Comparison of ENCODE assay signal across 8 cellular contexts in genomic region chr6:41427642-41428401, GRCh38.
DNase-seq lines count a peak whose midpoint lies in the region; ATAC-seq and TF ChIP-seq lines count a peak whose summit lies in the region.

No MANE protein-coding gene starts in this region.

- H3K27ac ChIP-seq in CD8-positive, alpha-beta T cell (ENCODE audit: low read depth, low read length): no peak overlapping the region
- no peak overlapping the region for H3K27ac ChIP-seq in foreskin keratinocyte

- intact Hi-C loops in CD8-positive, alpha-beta T cell (cut with DNase I, micrococcal nuclease): no loop called here

- H3K9me3 ChIP-seq in CD8-positive, alpha-beta T cell (ENCODE audit: low read length): no peaks in the 10 kb centered on the region

- H3K36me3 ChIP-seq in CD8-positive, alpha-beta T cell (ENCODE audit: insufficient read depth, low read length): no peaks in the 10 kb centered on the region

- ATAC-seq in CD8-positive, alpha-beta T cell: peak; percentile 48
- ATAC-seq in WTC11 (peak; percentile 48), foreskin keratinocyte (peak; percentile 37)

- peaks cover 32% of the 10 kb centered on the region for H3K4me1 ChIP-seq in CD8-positive, alpha-beta T cell (ENCODE audit: insufficient read depth, low read length)
- no peaks in the 10 kb centered on the region for H3K4me1 ChIP-seq in foreskin keratinocyte

- CTCF ChIA-PET in CD8-positive, alpha-beta T cell (lab: Charles Lee): interaction anchor here (1.4 to 9.5 kb wide), 2 partner anchors 15 to 165 kb away, joined by 3 to 160 read pairs; no protein-coding TSS in a partner anchor
- CTCF ChIA-PET in WTC11 (lab: Charles Lee): interaction anchor here (0.7 to 10.7 kb wide), 8 partner anchors 11 to 493 kb away, joined by 3 to 108 read pairs (median 3); partner anchors contain the start of genes BYSL and MED20

- H3K27me3 Mint-ChIP-seq in CD8-positive, alpha-beta T cell (ENCODE audit: low read depth): peaks cover 30% of the 10 kb centered on the region
- H3K27me3 Mint-ChIP-seq in WTC11 (ENCODE audit: low read depth): peaks cover 49% of the 10 kb centered on the region

- H3K27me3 ChIP-seq in CD8-positive, alpha-beta T cell (ENCODE audit: insufficient read depth, low read length): peaks cover 43% of the 10 kb centered on the region
- H3K27me3 ChIP-seq in foreskin keratinocyte: peaks cover 74% of the 10 kb centered on the region

- no peak overlapping the region for H3K27ac Mint-ChIP-seq in CD8-positive, alpha-beta T cell
- H3K27ac Mint-ChIP-seq in WTC11: no peak overlapping the region

- peak overlapping the region; percentile 39 for H3K4me3 Mint-ChIP-seq in CD8-positive, alpha-beta T cell
- H3K4me3 Mint-ChIP-seq in WTC11: no peak overlapping the region; the same call in none of the 2 replicates

- POLR2A ChIA-PET in CD8-positive, alpha-beta T cell (lab: Charles Lee): interaction anchor here (1.1 kb wide), 1 partner anchor 116 kb away, joined by 3 read pairs; no protein-coding TSS in a partner anchor
- POLR2A ChIA-PET in WTC11 (lab: Charles Lee): interaction anchor here (0.5 kb wide), 1 partner anchor 57 kb away, joined by 3 read pairs; no protein-coding TSS in a partner anchor

- H3K4me1 Mint-ChIP-seq in CD8-positive, alpha-beta T cell (ENCODE audit: low read depth): peaks cover 12% of the 10 kb centered on the region
- peaks cover 31% of the 10 kb centered on the region for H3K4me1 Mint-ChIP-seq in WTC11

- H3K9me3 Mint-ChIP-seq in CD8-positive, alpha-beta T cell: no peaks in the 10 kb centered on the region
- no peaks in the 10 kb centered on the region for H3K9me3 Mint-ChIP-seq in WTC11

- DNase-seq in CD8-positive, alpha-beta T cell: peak in 1 of 7 experiments; percentile 12
- DNase-seq in HK-2 (ENCODE audit: unreplicated experiment) (peak; percentile 41), WTC11 (ENCODE audit: low spot score) (peak; percentile 73), foreskin keratinocyte (no peak), nucleus accumbens (lab: John Stamatoyannopoulos, UW) (peak in 31 of 56 donors; percentile 18 to 77 (median 44)), SIG-M5 (lab: John Stamatoyannopoulos, UW) (no peak), NCI-H446 (lab: John Stamatoyannopoulos, UW) (no peak), kidney glomerular epithelial cell (lab: John Stamatoyannopoulos, UW) (no peak)

- H3K36me3 Mint-ChIP-seq in CD8-positive, alpha-beta T cell: no peaks in the 10 kb centered on the region
- no peaks in the 10 kb centered on the region for H3K36me3 Mint-ChIP-seq in WTC11

- peak overlapping the region; percentile 37 for H3K4me3 ChIP-seq in CD8-positive, alpha-beta T cell (ENCODE audit: low read depth, low read length)

- no peak for TF ChIP-seq CTCF in CD8-positive, alpha-beta T cell (IDR thresholded peaks at IDR 0.05)
- TF ChIP-seq CTCF in WTC11 (IDR thresholded peaks at IDR 0.05) (no peak), foreskin keratinocyte (conservative IDR thresholded peaks at IDR 0.05) (peak; percentile 23)

TF ChIP-seq in WTC11, 78 proteins besides CTCF, POLR2A, EP300 and RAD21 (continues in another document):
- TF ChIP-seq FOXK1 (CRISPR knock-in tag; IDR thresholded peaks at IDR 0.05) (no peak; the same call in 1 of the 2 replicates), AR (CRISPR knock-in tag; IDR thresholded peaks at IDR 0.05) (no peak), ZNF317 (CRISPR knock-in tag; IDR thresholded peaks at IDR 0.05; ENCODE audit: borderline replicate concordance, low read depth) (no peak), ZNF263 (CRISPR knock-in tag; IDR thresholded peaks at IDR 0.05; ENCODE audit: low read depth) (no peak), NR1H2 (CRISPR knock-in tag; IDR thresholded peaks at IDR 0.05) (no peak), PRDM15 (CRISPR knock-in tag; IDR thresholded peaks at IDR 0.05) (no peak), ZNF423 (CRISPR knock-in tag; IDR thresholded peaks at IDR 0.05) (peak; percentile 85), ZNF138 (CRISPR knock-in tag; conservative IDR thresholded peaks at IDR 0.05) (no peak), TP53 (CRISPR knock-in tag; IDR thresholded peaks at IDR 0.05) (no peak), CBFB (CRISPR knock-in tag; IDR thresholded peaks at IDR 0.05; ENCODE audit: low read depth) (no peak), SP1 (CRISPR knock-in tag; conservative IDR thresholded peaks at IDR 0.05) (peak; percentile 21; the same call in 1 of the 2 replicates), MLX (CRISPR knock-in tag; IDR thresholded peaks at IDR 0.05) (no peak), RORB (CRISPR knock-in tag; IDR thresholded peaks at IDR 0.05) (no peak), ZNF121 (CRISPR knock-in tag; IDR thresholded peaks at IDR 0.05) (no peak), TEAD1 (CRISPR knock-in tag; IDR thresholded peaks at IDR 0.05) (no peak), GRHL2 (CRISPR knock-in tag; IDR thresholded peaks at IDR 0.05; ENCODE audit: insufficient replicate concordance, severe bottlenecking) (no peak), TEAD4 (CRISPR knock-in tag; IDR thresholded peaks at IDR 0.05) (no peak), HMGA2 (CRISPR knock-in tag; IDR thresholded peaks at IDR 0.05) (no peak)
- TF ChIP-seq, protein P1, sequence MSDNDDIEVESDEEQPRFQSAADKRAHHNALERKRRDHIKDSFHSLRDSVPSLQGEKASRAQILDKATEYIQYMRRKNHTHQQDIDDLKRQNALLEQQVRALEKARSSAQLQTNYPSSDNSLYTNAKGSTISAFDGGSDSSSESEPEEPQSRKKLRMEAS (CRISPR knock-in tag; IDR thresholded peaks at IDR 0.05): no peak
- TF ChIP-seq, protein P2, sequence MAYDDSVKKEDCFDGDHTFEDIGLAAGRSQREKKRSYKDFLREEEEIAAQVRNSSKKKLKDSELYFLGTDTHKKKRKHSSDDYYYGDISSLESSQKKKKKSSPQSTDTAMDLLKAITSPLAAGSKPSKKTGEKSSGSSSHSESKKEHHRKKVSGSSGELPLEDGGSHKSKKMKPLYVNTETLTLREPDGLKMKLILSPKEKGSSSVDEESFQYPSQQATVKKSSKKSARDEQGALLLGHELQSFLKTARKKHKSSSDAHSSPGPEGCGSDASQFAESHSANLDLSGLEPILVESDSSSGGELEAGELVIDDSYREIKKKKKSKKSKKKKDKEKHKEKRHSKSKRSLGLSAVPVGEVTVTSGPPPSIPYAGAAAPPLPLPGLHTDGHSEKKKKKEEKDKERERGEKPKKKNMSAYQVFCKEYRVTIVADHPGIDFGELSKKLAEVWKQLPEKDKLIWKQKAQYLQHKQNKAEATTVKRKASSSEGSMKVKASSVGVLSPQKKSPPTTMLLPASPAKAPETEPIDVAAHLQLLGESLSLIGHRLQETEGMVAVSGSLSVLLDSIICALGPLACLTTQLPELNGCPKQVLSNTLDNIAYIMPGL (CRISPR knock-in tag; IDR thresholded peaks at IDR 0.05): no peak

Comparison
In these comparisons a context has a peak if more than half of its experiments do, and no peak if none do; other contexts are left out.
1. DNase-seq: peak in HK-2 (single experiment), WTC11 (single experiment) and nucleus accumbens (31 of 56); none in foreskin keratinocyte (0 of 2), SIG-M5 (single experiment), NCI-H446 (0 of 2) and kidney glomerular epithelial cell (single experiment).
2. Peak in every context shown above with its lines, with median percentiles within 50 percentile points of each other: ATAC-seq.